Comparison of ENCODE assay signal across 17 cellular contexts in genomic region chr3:30333143-30333542, GRCh38.
"Had no signal": no experiment of that assay in that cellular context is flagged by ENCODE, and none has a peak within 500 bp of the region (broad histone marks: within the 10 kb centered on the region; RNA-seq: fewer than 3 reads in every experiment).

No MANE protein-coding gene starts in this region.

- FAIRE-seq: TTC549 had no signal

- H3K27me3 Mint-ChIP-seq: activated B cell treated with CpG ODN at 0.5 μM for 24 hours had no signal

- H3K9me3 ChIP-seq: ascending aorta, colonic mucosa, ovary, testis, upper lobe of right lung had no signal

- H3K27me3 ChIP-seq: ascending aorta, cardiac muscle cell, colonic mucosa, ovary, testis, upper lobe of right lung had no signal

- H3K4me1 Mint-ChIP-seq: nephron had no signal

- H3K4me3 Mint-ChIP-seq: nephron had no signal

- H3K27ac ChIP-seq: ascending aorta, cardiac muscle cell, colonic mucosa, ovary, testis, upper lobe of right lung had no signal

- H3K4me1 ChIP-seq: colonic mucosa, testis, upper lobe of right lung had no signal

- H3K4me3 ChIP-seq: ascending aorta, cardiac muscle cell, colonic mucosa, ovary, testis, upper lobe of right lung had no signal

- H3K36me3 ChIP-seq: ascending aorta, cardiac muscle cell, colonic mucosa, ovary, upper lobe of right lung had no signal

- DNase-seq: activated B cell treated with CpG ODN at 0.5 μM for 24 hours; activated CD4-positive, alpha-beta T cell treated with anti-CD3 and anti-CD28 coated beads, Interleukin-2, amount 50 U/mL, for 1 hour; activated T-cell treated with anti-CD3 and anti-CD28 coated beads, Interleukin-2, amount 50 U/mL, for 1 hour; colonic mucosa; foreskin melanocyte; head of caudate nucleus; ovary; stimulated activated CD4-positive, alpha-beta T cell treated with anti-CD3 and anti-CD28 coated beads, Interleukin-12 subunit alpha, Interleukin-12 subunit beta, amount 100 ng/mL, for 4 hours; stimulated activated CD4-positive, alpha-beta T cell treated with anti-CD3 and anti-CD28 coated beads, Interleukin-2, amount 100 ng/mL, for 48 hours; stimulated activated naive CD4-positive, alpha-beta T cell treated with Interleukin-2 at 50 U/mL for 16 hours; T-helper 2 cell; testis; upper lobe of right lung had no signal
